In the genomic region with DNA sequence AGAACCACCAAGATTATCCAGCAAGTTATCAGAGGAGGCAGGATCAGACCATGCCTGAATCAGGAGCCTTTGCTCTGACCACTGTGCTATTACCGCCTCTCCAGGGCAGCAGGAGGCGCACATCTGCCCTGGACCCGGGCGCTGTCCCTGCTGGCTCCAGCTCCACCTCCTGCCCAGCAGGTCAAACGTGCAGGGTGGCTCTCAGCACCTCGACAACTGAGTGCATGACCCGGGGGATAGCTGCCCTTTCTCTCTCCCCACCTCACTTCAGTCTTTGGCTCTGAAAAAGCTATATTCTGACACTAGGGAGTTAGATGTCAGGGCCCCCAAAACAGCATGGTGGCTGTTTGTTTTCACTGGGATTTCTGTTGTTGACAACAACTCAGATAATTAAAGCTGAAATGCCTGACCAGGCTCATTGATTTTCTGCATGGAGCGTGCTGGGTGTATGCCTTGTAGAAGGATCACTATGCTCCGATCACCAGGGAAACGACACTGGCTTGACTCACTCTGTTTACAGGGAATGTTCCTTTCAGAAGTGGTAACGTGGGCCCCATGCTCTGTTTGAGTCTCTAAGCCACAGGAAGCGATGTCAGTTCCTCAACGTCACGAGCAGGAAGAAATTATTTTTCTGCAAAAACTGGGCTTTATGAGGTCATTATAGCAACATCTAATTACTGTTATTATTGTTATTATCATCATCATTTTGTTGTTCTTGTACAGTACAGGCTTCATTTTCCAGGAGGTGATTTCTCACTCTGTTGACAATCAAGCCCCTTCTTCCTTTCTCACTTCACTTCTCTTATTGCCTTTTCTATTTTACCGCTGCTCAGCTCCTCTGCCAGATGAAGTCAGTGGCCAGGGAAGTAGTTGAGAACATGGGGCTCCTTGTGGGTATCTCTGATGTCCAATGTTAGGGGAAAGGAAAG, we compare ENCODE assay signal across 1 cellular context.
A peak's percentile ranks its signal among the peaks of the same experiment; 100 is the strongest.
TF ChIP-seq lines count a peak whose summit lies in the region.

No MANE protein-coding gene starts in this region.

TF ChIP-seq in HepG2, 621 proteins besides CTCF, POLR2A, EP300 and RAD21 (continued from another document and continues in another):
- TF ChIP-seq SRF (IDR thresholded peaks at IDR 0.05; ENCODE audit: low read depth, low read length) (0 out of 2 replicates have a peak, but pooled peaks have one; percentile 17), SP4 (CRISPR knock-in tag; IDR thresholded peaks at IDR 0.05) (peak; percentile 52; the same call in 1 of the 2 replicates), GATAD1 (CRISPR knock-in tag; IDR thresholded peaks at IDR 0.05) (peak; percentile 40; the same call in 1 of the 2 replicates), TEAD2 (CRISPR knock-in tag; IDR thresholded peaks at IDR 0.05) (no peak), GZF1 (CRISPR knock-in tag; IDR thresholded peaks at IDR 0.05) (no peak), ZMYM3 (CRISPR knock-in tag; IDR thresholded peaks at IDR 0.05) (peak; percentile 61; the same call in 1 of the 2 replicates), MAFF (IDR thresholded peaks at IDR 0.05; ENCODE audit: low read depth, low read length) (no peak; the same call in 1 of the 2 replicates), ZNF24 (IDR thresholded peaks at IDR 0.05) (0 out of 2 replicates have a peak, but pooled peaks have one; percentile 38), ZFYVE20 (CRISPR knock-in tag; IDR thresholded peaks at IDR 0.05; ENCODE audit: borderline replicate concordance, low read depth) (no peak), HMG20A (CRISPR knock-in tag; IDR thresholded peaks at IDR 0.05; ENCODE audit: borderline replicate concordance) (no peak), XRCC5 (optimal IDR thresholded peaks at IDR 0.05; ENCODE audit: low read length) (peak; percentile 69), ZNF598 (CRISPR knock-in tag; IDR thresholded peaks at IDR 0.05; ENCODE audit: borderline replicate concordance) (peak; percentile 94; the same call in 1 of the 2 replicates), ZBTB1 (CRISPR knock-in tag; IDR thresholded peaks at IDR 0.05; ENCODE audit: borderline replicate concordance) (no peak), HOXD1 (CRISPR knock-in tag; IDR thresholded peaks at IDR 0.05) (no peak), NAIF1 (CRISPR knock-in tag; IDR thresholded peaks at IDR 0.05; ENCODE audit: borderline replicate concordance) (no peak), ZNF652 (CRISPR knock-in tag; IDR thresholded peaks at IDR 0.05; ENCODE audit: borderline replicate concordance, low read depth) (no peak), HOXA9 (CRISPR knock-in tag; IDR thresholded peaks at IDR 0.05; ENCODE audit: borderline replicate concordance) (no peak), NFE2L1 (CRISPR knock-in tag; IDR thresholded peaks at IDR 0.05; ENCODE audit: borderline replicate concordance) (no peak), MATR3 (CRISPR knock-in tag; IDR thresholded peaks at IDR 0.05) (no peak), TCF12 (IDR thresholded peaks at IDR 0.05) (no peak), TCF12 (CRISPR knock-in tag; IDR thresholded peaks at IDR 0.05) (no peak), ZNF792 (CRISPR knock-in tag; IDR thresholded peaks at IDR 0.05) (no peak), ZNF563 (CRISPR knock-in tag; IDR thresholded peaks at IDR 0.05) (no peak), SIX1 (CRISPR knock-in tag; IDR thresholded peaks at IDR 0.05; ENCODE audit: borderline replicate concordance) (no peak; the same call in 1 of the 2 replicates)
- TF ChIP-seq, protein P1, sequence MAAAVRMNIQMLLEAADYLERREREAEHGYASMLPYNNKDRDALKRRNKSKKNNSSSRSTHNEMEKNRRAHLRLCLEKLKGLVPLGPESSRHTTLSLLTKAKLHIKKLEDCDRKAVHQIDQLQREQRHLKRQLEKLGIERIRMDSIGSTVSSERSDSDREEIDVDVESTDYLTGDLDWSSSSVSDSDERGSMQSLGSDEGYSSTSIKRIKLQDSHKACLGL (CRISPR knock-in tag; IDR thresholded peaks at IDR 0.05) = no peak
- TF ChIP-seq, protein P2, sequence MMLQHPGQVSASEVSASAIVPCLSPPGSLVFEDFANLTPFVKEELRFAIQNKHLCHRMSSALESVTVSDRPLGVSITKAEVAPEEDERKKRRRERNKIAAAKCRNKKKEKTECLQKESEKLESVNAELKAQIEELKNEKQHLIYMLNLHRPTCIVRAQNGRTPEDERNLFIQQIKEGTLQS (CRISPR knock-in tag; IDR thresholded peaks at IDR 0.05) = no peak
- TF ChIP-seq, protein P3, sequence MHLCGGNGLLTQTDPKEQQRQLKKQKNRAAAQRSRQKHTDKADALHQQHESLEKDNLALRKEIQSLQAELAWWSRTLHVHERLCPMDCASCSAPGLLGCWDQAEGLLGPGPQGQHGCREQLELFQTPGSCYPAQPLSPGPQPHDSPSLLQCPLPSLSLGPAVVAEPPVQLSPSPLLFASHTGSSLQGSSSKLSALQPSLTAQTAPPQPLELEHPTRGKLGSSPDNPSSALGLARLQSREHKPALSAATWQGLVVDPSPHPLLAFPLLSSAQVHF (CRISPR knock-in tag; IDR thresholded peaks at IDR 0.05) = 0 out of 2 replicates have a peak, but pooled peaks have one; percentile 63
- TF ChIP-seq, protein P4, sequence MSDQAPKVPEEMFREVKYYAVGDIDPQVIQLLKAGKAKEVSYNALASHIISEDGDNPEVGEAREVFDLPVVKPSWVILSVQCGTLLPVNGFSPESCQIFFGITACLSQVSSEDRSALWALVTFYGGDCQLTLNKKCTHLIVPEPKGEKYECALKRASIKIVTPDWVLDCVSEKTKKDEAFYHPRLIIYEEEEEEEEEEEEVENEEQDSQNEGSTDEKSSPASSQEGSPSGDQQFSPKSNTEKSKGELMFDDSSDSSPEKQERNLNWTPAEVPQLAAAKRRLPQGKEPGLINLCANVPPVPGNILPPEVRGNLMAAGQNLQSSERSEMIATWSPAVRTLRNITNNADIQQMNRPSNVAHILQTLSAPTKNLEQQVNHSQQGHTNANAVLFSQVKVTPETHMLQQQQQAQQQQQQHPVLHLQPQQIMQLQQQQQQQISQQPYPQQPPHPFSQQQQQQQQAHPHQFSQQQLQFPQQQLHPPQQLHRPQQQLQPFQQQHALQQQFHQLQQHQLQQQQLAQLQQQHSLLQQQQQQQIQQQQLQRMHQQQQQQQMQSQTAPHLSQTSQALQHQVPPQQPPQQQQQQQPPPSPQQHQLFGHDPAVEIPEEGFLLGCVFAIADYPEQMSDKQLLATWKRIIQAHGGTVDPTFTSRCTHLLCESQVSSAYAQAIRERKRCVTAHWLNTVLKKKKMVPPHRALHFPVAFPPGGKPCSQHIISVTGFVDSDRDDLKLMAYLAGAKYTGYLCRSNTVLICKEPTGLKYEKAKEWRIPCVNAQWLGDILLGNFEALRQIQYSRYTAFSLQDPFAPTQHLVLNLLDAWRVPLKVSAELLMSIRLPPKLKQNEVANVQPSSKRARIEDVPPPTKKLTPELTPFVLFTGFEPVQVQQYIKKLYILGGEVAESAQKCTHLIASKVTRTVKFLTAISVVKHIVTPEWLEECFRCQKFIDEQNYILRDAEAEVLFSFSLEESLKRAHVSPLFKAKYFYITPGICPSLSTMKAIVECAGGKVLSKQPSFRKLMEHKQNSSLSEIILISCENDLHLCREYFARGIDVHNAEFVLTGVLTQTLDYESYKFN (CRISPR knock-in tag; conservative IDR thresholded peaks at IDR 0.05) = peak; percentile 85
- TF ChIP-seq, protein P5, sequence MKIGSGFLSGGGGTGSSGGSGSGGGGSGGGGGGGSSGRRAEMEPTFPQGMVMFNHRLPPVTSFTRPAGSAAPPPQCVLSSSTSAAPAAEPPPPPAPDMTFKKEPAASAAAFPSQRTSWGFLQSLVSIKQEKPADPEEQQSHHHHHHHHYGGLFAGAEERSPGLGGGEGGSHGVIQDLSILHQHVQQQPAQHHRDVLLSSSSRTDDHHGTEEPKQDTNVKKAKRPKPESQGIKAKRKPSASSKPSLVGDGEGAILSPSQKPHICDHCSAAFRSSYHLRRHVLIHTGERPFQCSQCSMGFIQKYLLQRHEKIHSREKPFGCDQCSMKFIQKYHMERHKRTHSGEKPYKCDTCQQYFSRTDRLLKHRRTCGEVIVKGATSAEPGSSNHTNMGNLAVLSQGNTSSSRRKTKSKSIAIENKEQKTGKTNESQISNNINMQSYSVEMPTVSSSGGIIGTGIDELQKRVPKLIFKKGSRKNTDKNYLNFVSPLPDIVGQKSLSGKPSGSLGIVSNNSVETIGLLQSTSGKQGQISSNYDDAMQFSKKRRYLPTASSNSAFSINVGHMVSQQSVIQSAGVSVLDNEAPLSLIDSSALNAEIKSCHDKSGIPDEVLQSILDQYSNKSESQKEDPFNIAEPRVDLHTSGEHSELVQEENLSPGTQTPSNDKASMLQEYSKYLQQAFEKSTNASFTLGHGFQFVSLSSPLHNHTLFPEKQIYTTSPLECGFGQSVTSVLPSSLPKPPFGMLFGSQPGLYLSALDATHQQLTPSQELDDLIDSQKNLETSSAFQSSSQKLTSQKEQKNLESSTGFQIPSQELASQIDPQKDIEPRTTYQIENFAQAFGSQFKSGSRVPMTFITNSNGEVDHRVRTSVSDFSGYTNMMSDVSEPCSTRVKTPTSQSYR (CRISPR knock-in tag; IDR thresholded peaks at IDR 0.05; ENCODE audit: borderline replicate concordance) = no peak
- TF ChIP-seq, protein P6, sequence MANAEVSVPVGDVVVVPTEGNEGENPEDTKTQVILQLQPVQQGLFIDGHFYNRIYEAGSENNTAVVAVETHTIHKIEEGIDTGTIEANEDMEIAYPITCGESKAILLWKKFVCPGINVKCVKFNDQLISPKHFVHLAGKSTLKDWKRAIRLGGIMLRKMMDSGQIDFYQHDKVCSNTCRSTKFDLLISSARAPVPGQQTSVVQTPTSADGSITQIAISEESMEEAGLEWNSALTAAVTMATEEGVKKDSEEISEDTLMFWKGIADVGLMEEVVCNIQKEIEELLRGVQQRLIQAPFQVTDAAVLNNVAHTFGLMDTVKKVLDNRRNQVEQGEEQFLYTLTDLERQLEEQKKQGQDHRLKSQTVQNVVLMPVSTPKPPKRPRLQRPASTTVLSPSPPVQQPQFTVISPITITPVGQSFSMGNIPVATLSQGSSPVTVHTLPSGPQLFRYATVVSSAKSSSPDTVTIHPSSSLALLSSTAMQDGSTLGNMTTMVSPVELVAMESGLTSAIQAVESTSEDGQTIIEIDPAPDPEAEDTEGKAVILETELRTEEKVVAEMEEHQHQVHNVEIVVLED (CRISPR knock-in tag; IDR thresholded peaks at IDR 0.05; ENCODE audit: borderline replicate concordance) = peak; percentile 64; the same call in 1 of the 2 replicates
- TF ChIP-seq, protein P7, sequence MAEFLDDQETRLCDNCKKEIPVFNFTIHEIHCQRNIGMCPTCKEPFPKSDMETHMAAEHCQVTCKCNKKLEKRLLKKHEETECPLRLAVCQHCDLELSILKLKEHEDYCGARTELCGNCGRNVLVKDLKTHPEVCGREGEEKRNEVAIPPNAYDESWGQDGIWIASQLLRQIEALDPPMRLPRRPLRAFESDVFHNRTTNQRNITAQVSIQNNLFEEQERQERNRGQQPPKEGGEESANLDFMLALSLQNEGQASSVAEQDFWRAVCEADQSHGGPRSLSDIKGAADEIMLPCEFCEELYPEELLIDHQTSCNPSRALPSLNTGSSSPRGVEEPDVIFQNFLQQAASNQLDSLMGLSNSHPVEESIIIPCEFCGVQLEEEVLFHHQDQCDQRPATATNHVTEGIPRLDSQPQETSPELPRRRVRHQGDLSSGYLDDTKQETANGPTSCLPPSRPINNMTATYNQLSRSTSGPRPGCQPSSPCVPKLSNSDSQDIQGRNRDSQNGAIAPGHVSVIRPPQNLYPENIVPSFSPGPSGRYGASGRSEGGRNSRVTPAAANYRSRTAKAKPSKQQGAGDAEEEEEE (CRISPR knock-in tag; IDR thresholded peaks at IDR 0.05; ENCODE audit: borderline replicate concordance) = peak; percentile 71; the same call in 1 of the 2 replicates
- TF ChIP-seq, protein P8, sequence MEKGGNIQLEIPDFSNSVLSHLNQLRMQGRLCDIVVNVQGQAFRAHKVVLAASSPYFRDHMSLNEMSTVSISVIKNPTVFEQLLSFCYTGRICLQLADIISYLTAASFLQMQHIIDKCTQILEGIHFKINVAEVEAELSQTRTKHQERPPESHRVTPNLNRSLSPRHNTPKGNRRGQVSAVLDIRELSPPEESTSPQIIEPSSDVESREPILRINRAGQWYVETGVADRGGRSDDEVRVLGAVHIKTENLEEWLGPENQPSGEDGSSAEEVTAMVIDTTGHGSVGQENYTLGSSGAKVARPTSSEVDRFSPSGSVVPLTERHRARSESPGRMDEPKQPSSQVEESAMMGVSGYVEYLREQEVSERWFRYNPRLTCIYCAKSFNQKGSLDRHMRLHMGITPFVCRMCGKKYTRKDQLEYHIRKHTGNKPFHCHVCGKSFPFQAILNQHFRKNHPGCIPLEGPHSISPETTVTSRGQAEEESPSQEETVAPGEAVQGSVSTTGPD (CRISPR knock-in tag; IDR thresholded peaks at IDR 0.05) = no peak
- TF ChIP-seq, protein P9, sequence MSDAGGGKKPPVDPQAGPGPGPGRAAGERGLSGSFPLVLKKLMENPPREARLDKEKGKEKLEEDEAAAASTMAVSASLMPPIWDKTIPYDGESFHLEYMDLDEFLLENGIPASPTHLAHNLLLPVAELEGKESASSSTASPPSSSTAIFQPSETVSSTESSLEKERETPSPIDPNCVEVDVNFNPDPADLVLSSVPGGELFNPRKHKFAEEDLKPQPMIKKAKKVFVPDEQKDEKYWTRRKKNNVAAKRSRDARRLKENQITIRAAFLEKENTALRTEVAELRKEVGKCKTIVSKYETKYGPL (CRISPR knock-in tag; IDR thresholded peaks at IDR 0.05) = no peak
